ENCODE assay signal across 1 cellular context in genomic region chr5:173271371-173271770, GRCh38.
TF ChIP-seq lines count a peak whose summit lies in the region.

No MANE protein-coding gene starts in this region.

TF ChIP-seq in H1, 55 proteins besides CTCF, POLR2A, EP300 and RAD21:
- TF ChIP-seq EZH2 (IDR thresholded peaks at IDR 0.05; ENCODE audit: low read depth, low read length, severe bottlenecking) (no peak), CHD2 (IDR thresholded peaks at IDR 0.05; ENCODE audit: low read length) (no peak), SIRT6 (IDR thresholded peaks at IDR 0.05; ENCODE audit: low read length) (no peak), TAF7 (optimal IDR thresholded peaks at IDR 0.05; ENCODE audit: borderline replicate concordance, low read depth, low read length) (no peak), BRCA1 (IDR thresholded peaks at IDR 0.05; ENCODE audit: low read depth, low read length) (no peak), SAP30 (IDR thresholded peaks at IDR 0.05; ENCODE audit: insufficient read depth, insufficient replicate concordance, low read length) (no peak), MAX (IDR thresholded peaks at IDR 0.05) (no peak), RNF2 (IDR thresholded peaks at IDR 0.05; ENCODE audit: borderline replicate concordance, low read depth, low read length, missing control alignments, poor library complexity, severe bottlenecking) (no peak), SIX5 (IDR thresholded peaks at IDR 0.05; ENCODE audit: low read depth, low read length) (no peak), GABPA (IDR thresholded peaks at IDR 0.05; ENCODE audit: borderline replicate concordance, insufficient read depth, low read length) (no peak), JUND (IDR thresholded peaks at IDR 0.05; ENCODE audit: low read length) (no peak), BCL11A (IDR thresholded peaks at IDR 0.05; ENCODE audit: low read depth in 2 of 2, low read length in 2 of 2) (no peak), CBX8 (IDR thresholded peaks at IDR 0.05; ENCODE audit: borderline replicate concordance, low read depth, low read length) (no peak)
